In genomic region chr5:112551437-112552018, GRCh38 we compare ENCODE assay signal across 8 cellular contexts.
DNase-seq lines count a peak whose midpoint lies in the region; ATAC-seq and TF ChIP-seq lines count a peak whose summit lies in the region.

No MANE protein-coding gene starts in this region.

- ATAC-seq in GM18517 (IDR thresholded peaks at IDR 0.05; ENCODE audit: unreplicated experiment): peak; percentile 51
- ATAC-seq in HG02798 (IDR thresholded peaks at IDR 0.05; ENCODE audit: poor library complexity, unreplicated experiment): no peak

- intact Hi-C loops in dorsolateral prefrontal cortex (cut with DNase I): loop anchor here (1.0 to 10.0 kb wide), 8 partner anchors 53 to 371 kb away; partner anchors contain the start of genes APC (in 1 of the 2) and REEP5 (in 1 of the 2)

- no peak overlapping the region for H3K9ac ChIP-seq in mesenchymal stem cell (ENCODE audit: low read length)

- H3K4me3 ChIP-seq in CD8-positive, alpha-beta memory T cell (ENCODE audit: low read length): no peak overlapping the region
- no peak overlapping the region for H3K4me3 ChIP-seq in NB4 (ENCODE audit: low read depth, low read length)
- H3K4me3 ChIP-seq in dorsolateral prefrontal cortex: peak overlapping the region in 3 of 59 donors; percentile 8 to 13 (median 9)
- no peak overlapping the region for H3K4me3 ChIP-seq in mesenchymal stem cell (ENCODE audit: insufficient read depth in 1 of 2, low read depth in 1 of 2, low read length in 2 of 2)

- no peak overlapping the region for H2BK15ac ChIP-seq in mesenchymal stem cell (ENCODE audit: low read depth, poor library complexity, severe bottlenecking)

- CTCF ChIA-PET in CD8-positive, alpha-beta memory T cell (lab: Charles Lee): interaction anchor here (0.7 to 5.9 kb wide), 10 partner anchors 9 to 302 kb away, joined by 3 to 59 read pairs (median 4); no protein-coding TSS in a partner anchor

- no peak overlapping the region for H3K18ac ChIP-seq in mesenchymal stem cell (ENCODE audit: low read depth in 1 of 2, low read length in 2 of 2)

- POLR2A ChIA-PET in CD8-positive, alpha-beta memory T cell (lab: Charles Lee): interaction anchor here (0.7 kb wide), 1 partner anchor 84 kb away, joined by 3 read pairs; no protein-coding TSS in a partner anchor

- DNase-seq in CD8-positive, alpha-beta memory T cell: peak in 3 of 5 donors; percentile 8 to 47 (median 37)
- DNase-seq in NB4 (ENCODE audit: low read depth) (peak; percentile 62), SKM-1 treated with dmso at 0.1 percent for 144 hours (lab: John Stamatoyannopoulos, UW; ENCODE audit: unreplicated experiment) (peak; percentile 58), dorsolateral prefrontal cortex (peak in 2 of 10 donors; percentile 33 to 56), mesenchymal stem cell (peak; percentile 66)
- no peak for DNase-seq in T-helper 2 cell treated with Interferon-gamma antibody and Interleukin-4, amounts not matched to agents 5 μg/mL and 100 μg/mL, for 36 hours (ENCODE audit: low spot score)

- H4K8ac ChIP-seq in mesenchymal stem cell (ENCODE audit: low read length): no peak overlapping the region

- H3K4me1 ChIP-seq in CD8-positive, alpha-beta memory T cell (ENCODE audit: insufficient read depth, low read length): no peaks in the 10 kb centered on the region
- no peaks in the 10 kb centered on the region for H3K4me1 ChIP-seq in mesenchymal stem cell (ENCODE audit: control insufficient read depth, insufficient read depth, low read depth, low read length)

- no peaks in the 10 kb centered on the region for H3K9me3 ChIP-seq in CD8-positive, alpha-beta memory T cell (ENCODE audit: low read length)
- H3K9me3 ChIP-seq in mesenchymal stem cell (ENCODE audit: control insufficient read depth, low read length): no peaks in the 10 kb centered on the region

- no peak overlapping the region for H3K27ac ChIP-seq in CD8-positive, alpha-beta memory T cell (ENCODE audit: low read depth, low read length)
- peak overlapping the region in 52 of 59 donors; percentile 1 to 88 (median 62) for H3K27ac ChIP-seq in dorsolateral prefrontal cortex
- no peak overlapping the region for H3K27ac ChIP-seq in mesenchymal stem cell (ENCODE audit: low read length, poor library complexity, severe bottlenecking)

- H3K4me1 Mint-ChIP-seq in CD8-positive, alpha-beta memory T cell: peaks cover 0 to 10% (median 0%) of the 10 kb centered on the region in 3 donors
- H3K4me1 Mint-ChIP-seq in T-helper 2 cell treated with Interferon-gamma antibody and Interleukin-4, amounts not matched to agents 5 μg/mL and 100 μg/mL, for 36 hours (ENCODE audit: low read depth): no peaks in the 10 kb centered on the region

- H2BK12ac ChIP-seq in mesenchymal stem cell (ENCODE audit: low read length in 2 of 2): no peak overlapping the region

- H3K4me2 ChIP-seq in mesenchymal stem cell (ENCODE audit: low read length, poor library complexity, severe bottlenecking): no peak overlapping the region

- no peak overlapping the region for H3K14ac ChIP-seq in mesenchymal stem cell (ENCODE audit: low read length in 2 of 2)

- H3K23ac ChIP-seq in mesenchymal stem cell (ENCODE audit: low read length in 2 of 2): no peak overlapping the region

- peaks cover 3 to 8% of the 10 kb centered on the region in 2 donors for H3K27me3 Mint-ChIP-seq in CD8-positive, alpha-beta memory T cell
- H3K27me3 Mint-ChIP-seq in T-helper 2 cell treated with Interferon-gamma antibody and Interleukin-4, amounts not matched to agents 5 μg/mL and 100 μg/mL, for 36 hours (ENCODE audit: low read depth): peaks cover 7% of the 10 kb centered on the region

- H3K27me3 ChIP-seq in CD8-positive, alpha-beta memory T cell (ENCODE audit: insufficient read depth, low read length, poor library complexity, severe bottlenecking): no peaks in the 10 kb centered on the region
- H3K27me3 ChIP-seq in dorsolateral prefrontal cortex: no peaks in the 10 kb centered on the region
- peaks cover 6 to 7% of the 10 kb centered on the region in 2 experiments for H3K27me3 ChIP-seq in mesenchymal stem cell (ENCODE audit: control insufficient read depth in 1 of 2, insufficient read depth in 1 of 2, low read length in 2 of 2)

- H3K36me3 ChIP-seq in CD8-positive, alpha-beta memory T cell (ENCODE audit: insufficient read depth, low read length): no peaks in the 10 kb centered on the region
- no peaks in the 10 kb centered on the region for H3K36me3 ChIP-seq in mesenchymal stem cell (ENCODE audit: control insufficient read depth in 1 of 2, insufficient read depth in 2 of 2, low read depth in 1 of 2, low read length in 2 of 2)

- TF ChIP-seq CTCF in NB4 (IDR thresholded peaks at IDR 0.05; ENCODE audit: low read depth, low read length) (peak; percentile 40), dorsolateral prefrontal cortex (IDR thresholded peaks at IDR 0.05 in 54 of 56, conservative IDR thresholded peaks at IDR 0.05 in 2 of 56; ENCODE audit: low read depth in 1 of 56, partially characterized antibody in 56 of 56) (peak; percentile 55 to 97 (median 87))

- H3K4me3 Mint-ChIP-seq in CD8-positive, alpha-beta memory T cell: no peak overlapping the region
- H3K4me3 Mint-ChIP-seq in T-helper 2 cell treated with Interferon-gamma antibody and Interleukin-4, amounts not matched to agents 5 μg/mL and 100 μg/mL, for 36 hours: no peak overlapping the region

- no peak overlapping the region for H2BK5ac ChIP-seq in mesenchymal stem cell (ENCODE audit: low read depth, low read length, poor library complexity, severe bottlenecking)

- H2AFZ ChIP-seq in mesenchymal stem cell (ENCODE audit: low read depth, low read length): no peak overlapping the region

- no peak overlapping the region for H2AK5ac ChIP-seq in mesenchymal stem cell (ENCODE audit: low read length, severe bottlenecking)

- no peak for TF ChIP-seq POLR2A in NB4 (IDR thresholded peaks at IDR 0.05; ENCODE audit: extremely low read depth, insufficient read length)

- H3K79me1 ChIP-seq in mesenchymal stem cell (replicated peaks; ENCODE audit: low read length, poor library complexity, severe bottlenecking): no peaks in the 10 kb centered on the region

- H4K91ac ChIP-seq in mesenchymal stem cell (ENCODE audit: low read length): no peak overlapping the region

- H3K9me3 Mint-ChIP-seq in CD8-positive, alpha-beta memory T cell: no peaks in the 10 kb centered on the region
- no peaks in the 10 kb centered on the region for H3K9me3 Mint-ChIP-seq in T-helper 2 cell treated with Interferon-gamma antibody and Interleukin-4, amounts not matched to agents 5 μg/mL and 100 μg/mL, for 36 hours

- WGBS in mesenchymal stem cell: 70% methylated on average over 4 of the region's 5 CpGs

- no peaks in the 10 kb centered on the region for H3K36me3 Mint-ChIP-seq in CD8-positive, alpha-beta memory T cell
- no peaks in the 10 kb centered on the region for H3K36me3 Mint-ChIP-seq in T-helper 2 cell treated with Interferon-gamma antibody and Interleukin-4, amounts not matched to agents 5 μg/mL and 100 μg/mL, for 36 hours (ENCODE audit: low read depth)

- no peak overlapping the region for H3K4ac ChIP-seq in mesenchymal stem cell (ENCODE audit: low read depth in 1 of 2, low read length in 2 of 2)

- no peak overlapping the region for H3K27ac Mint-ChIP-seq in CD8-positive, alpha-beta memory T cell
- no peak overlapping the region for H3K27ac Mint-ChIP-seq in T-helper 2 cell treated with Interferon-gamma antibody and Interleukin-4, amounts not matched to agents 5 μg/mL and 100 μg/mL, for 36 hours

- no peak overlapping the region for H2BK120ac ChIP-seq in mesenchymal stem cell (ENCODE audit: low read depth, low read length)

Comparison
In these comparisons a context has a peak if more than half of its experiments do, and no peak if none do; other contexts are left out.
1. H3K27ac ChIP-seq: peak in dorsolateral prefrontal cortex (52 of 59); none in CD8-positive, alpha-beta memory T cell (single experiment) and mesenchymal stem cell (single experiment).